ENCODE assay signal across 13 cellular contexts in the genomic region with DNA sequence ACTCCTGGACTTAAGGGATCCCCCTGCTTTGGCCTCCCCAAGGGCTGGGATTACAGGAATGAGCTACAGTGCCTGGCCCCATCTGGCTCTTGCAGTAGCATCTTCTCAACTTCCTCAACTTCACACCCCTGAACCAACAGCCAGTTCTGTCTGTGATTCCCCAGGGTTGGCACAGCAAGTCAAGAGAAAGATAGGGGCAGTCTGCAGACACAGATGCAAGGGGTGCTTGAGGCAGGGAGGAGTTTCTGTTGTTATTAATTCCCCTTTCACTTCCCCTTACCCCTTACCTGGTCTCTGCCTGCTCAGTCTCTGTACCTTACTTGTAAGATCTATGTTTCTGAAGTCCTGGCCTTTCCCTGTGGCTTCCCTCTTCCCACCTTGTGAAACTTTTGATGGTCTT. TPM values are rescaled to one million over a fixed set of nuclear protein-coding genes. Genes with fewer than 3 reads are reported as not detected.
DNase-seq lines count a peak whose midpoint lies in the region; ATAC-seq and TF ChIP-seq lines count a peak whose summit lies in the region.
"Had no signal": no experiment of that assay in that cellular context is flagged by ENCODE, and none has a peak within 500 bp of the region (broad histone marks: within the 10 kb centered on the region; RNA-seq: fewer than 3 reads in every experiment).

No MANE protein-coding gene starts in this region.

- POLR2A ChIA-PET in Caco-2 (lab: Charles Lee), result no interaction called here
- POLR2A ChIA-PET in MCF 10A (lab: Yijun Ruan, JAX), result no interaction called here

- no peaks in the 10 kb centered on the region for H3K9me3 ChIP-seq in SU-DHL-6 (ENCODE audit: insufficient read depth, low read length)
- H3K9me3 ChIP-seq in Caco-2, result no peaks in the 10 kb centered on the region
- H3K9me3 ChIP-seq: thoracic aorta had no signal

- H3K27ac ChIP-seq in SU-DHL-6 (ENCODE audit: low read depth, low read length), result peak overlapping the region; percentile 57
- H3K27ac ChIP-seq: thoracic aorta had no signal

- BruUV-seq in Caco-2 (replicated peaks; lab: Mats Ljungman, UMichigan) (no TSS peak), MCF 10A (replicated peaks; lab: Mats Ljungman, UMichigan) (no TSS peak)

- H3K27me3 ChIP-seq in SU-DHL-6 (ENCODE audit: low read length) (no peaks in the 10 kb centered on the region), Caco-2 (replicated peaks; ENCODE audit: control insufficient read depth, insufficient read depth, low read length) (no peaks in the 10 kb centered on the region)

- CTCF ChIA-PET in Caco-2 (lab: Charles Lee), result no interaction called here
- CTCF ChIA-PET in MCF 10A (lab: Yijun Ruan, JAX), result no interaction called here

- no peak for DNase-seq in Caco-2
- no peak for DNase-seq in activated naive CD4-positive, alpha-beta T cell (lab: John Stamatoyannopoulos, UW)
- DNase-seq in NCI-H446 treated with DMSO at 0.1 percent for 48 hours (lab: John Stamatoyannopoulos, UW), result no peak
- no peak for DNase-seq in MCF 10A (ENCODE audit: unreplicated experiment)
- DNase-seq: activated CD8-positive, alpha-beta memory T cell treated with anti-CD3 and anti-CD28 coated beads, Interleukin-2, amount 10 ng/mL, durations not matched to agents 7 days and 5 days; CD4-positive, alpha-beta memory T cell; foreskin melanocyte; NCI-H1105 had no signal

- TF ChIP-seq CTCF in SU-DHL-6 (IDR thresholded peaks at IDR 0.05; ENCODE audit: insufficient read depth, low read length, poor library complexity, severe bottlenecking) (no peak), Caco-2 (IDR thresholded peaks at IDR 0.05; ENCODE audit: insufficient read depth in 1 of 2, low read depth in 1 of 2, low read length in 1 of 2, severe bottlenecking in 1 of 2, unreplicated experiment in 1 of 2) (no peak), MCF 10A (IDR thresholded peaks at IDR 0.05; ENCODE audit: unreplicated experiment) (no peak)

- H3K4me1 Mint-ChIP-seq in Caco-2 (ENCODE audit: low read depth, unreplicated experiment), result peaks cover 6% of the 10 kb centered on the region
- peaks cover 6% of the 10 kb centered on the region for H3K4me1 Mint-ChIP-seq in MCF 10A (ENCODE audit: insufficient read depth, unreplicated experiment)
- H3K4me1 Mint-ChIP-seq: activated CD8-positive, alpha-beta memory T cell treated with anti-CD3 and anti-CD28 coated beads, Interleukin-2, amount 10 ng/mL, durations not matched to agents 7 days and 5 days; CD4-positive, alpha-beta memory T cell had no signal

- H3K4me3 Mint-ChIP-seq in Caco-2 (ENCODE audit: unreplicated experiment) (no peak overlapping the region), MCF 10A (ENCODE audit: unreplicated experiment) (no peak overlapping the region)
- H3K4me3 Mint-ChIP-seq: activated CD8-positive, alpha-beta memory T cell treated with anti-CD3 and anti-CD28 coated beads, Interleukin-2, amount 10 ng/mL, durations not matched to agents 7 days and 5 days; CD4-positive, alpha-beta memory T cell had no signal

- H3K9ac ChIP-seq in SU-DHL-6 (ENCODE audit: low read length), result 0 out of 2 replicates have a peak overlapping the region, but pooled peaks have one; percentile 16

- H3F3A ChIP-seq in SU-DHL-6 (ENCODE audit: insufficient read depth), result no peaks in the 10 kb centered on the region

- no peaks in the 10 kb centered on the region for H3K27me3 Mint-ChIP-seq in Caco-2 (ENCODE audit: insufficient read depth, unreplicated experiment)
- no peaks in the 10 kb centered on the region for H3K27me3 Mint-ChIP-seq in MCF 10A (ENCODE audit: insufficient read depth, unreplicated experiment)

- no peaks in the 10 kb centered on the region for H3K9me2 ChIP-seq in SU-DHL-6 (replicated peaks; ENCODE audit: insufficient read depth, low read length)

- ATAC-seq in GM18519 (IDR thresholded peaks at IDR 0.05; ENCODE audit: low FRiP score, unreplicated experiment) (peak; percentile 100), GM21515 (IDR thresholded peaks at IDR 0.05; ENCODE audit: unreplicated experiment) (peak; percentile 99), HG03108 (IDR thresholded peaks at IDR 0.05; ENCODE audit: unreplicated experiment) (peak; percentile 98)
- ATAC-seq: activated CD8-positive, alpha-beta memory T cell treated with anti-CD3 and anti-CD28 coated beads, Interleukin-2, amount 10 ng/mL, durations not matched to agents 7 days and 5 days had no signal

- H2AFZ ChIP-seq in SU-DHL-6 (ENCODE audit: low read depth, low read length, severe bottlenecking), result peak overlapping the region; percentile 49

- peak overlapping the region; percentile 54 for H3K4me2 ChIP-seq in SU-DHL-6 (ENCODE audit: low read depth, low read length, poor library complexity, severe bottlenecking)

- no peaks in the 10 kb centered on the region for H4K20me1 ChIP-seq in SU-DHL-6 (ENCODE audit: low read depth, low read length)

- H3K27ac Mint-ChIP-seq in Caco-2 (ENCODE audit: unreplicated experiment), result no peak overlapping the region
- no peak overlapping the region for H3K27ac Mint-ChIP-seq in MCF 10A (ENCODE audit: low read depth, unreplicated experiment)
- H3K27ac Mint-ChIP-seq: activated CD8-positive, alpha-beta memory T cell treated with anti-CD3 and anti-CD28 coated beads, Interleukin-2, amount 10 ng/mL, durations not matched to agents 7 days and 5 days; CD4-positive, alpha-beta memory T cell had no signal

- no peak overlapping the region for H3K4me3 ChIP-seq in SU-DHL-6 (ENCODE audit: insufficient read depth, low read length, poor library complexity, severe bottlenecking)
- no peak overlapping the region for H3K4me3 ChIP-seq in Caco-2 (ENCODE audit: low read depth, low read length)
- H3K4me3 ChIP-seq: thoracic aorta had no signal

- H3K9me3 Mint-ChIP-seq in Caco-2 (ENCODE audit: unreplicated experiment) (no peaks in the 10 kb centered on the region), MCF 10A (ENCODE audit: unreplicated experiment) (no peaks in the 10 kb centered on the region)
- H3K9me3 Mint-ChIP-seq: CD4-positive, alpha-beta memory T cell had no signal

- peaks cover 6% of the 10 kb centered on the region for H3K4me1 ChIP-seq in Caco-2

- no peaks in the 10 kb centered on the region for H3K36me3 ChIP-seq in SU-DHL-6 (ENCODE audit: low read length)
- no peaks in the 10 kb centered on the region for H3K36me3 ChIP-seq in Caco-2 (ENCODE audit: control insufficient read depth, insufficient read depth, low read length)
- H3K36me3 ChIP-seq: thoracic aorta had no signal

- intact Hi-C loops in Caco-2 (cut with micrococcal nuclease; ENCODE audit: unreplicated experiment) (no loop called here), MCF 10A (cut with micrococcal nuclease) (no loop called here)

- no peaks in the 10 kb centered on the region for H3K79me2 ChIP-seq in SU-DHL-6 (ENCODE audit: insufficient read depth, low read length)

- no peaks in the 10 kb centered on the region for H3K36me3 Mint-ChIP-seq in Caco-2 (ENCODE audit: insufficient read depth, unreplicated experiment)
- H3K36me3 Mint-ChIP-seq in MCF 10A (ENCODE audit: insufficient read depth, unreplicated experiment), result no peaks in the 10 kb centered on the region
- H3K36me3 Mint-ChIP-seq: activated CD8-positive, alpha-beta memory T cell treated with anti-CD3 and anti-CD28 coated beads, Interleukin-2, amount 10 ng/mL, durations not matched to agents 7 days and 5 days; CD4-positive, alpha-beta memory T cell had no signal

RNA-seq across cellular contexts. Expression of a gene that starts 54.1 kb away (rescaled TPM):
- total RNA-seq in Caco-2 (2022) (44.8 and 47.0 TPM in 2 replicates), MCF 10A (2022) (65.3 and 81.9 TPM in 2 replicates)
